Comparison of ENCODE assay signal across 7 cellular contexts in the genomic region with DNA sequence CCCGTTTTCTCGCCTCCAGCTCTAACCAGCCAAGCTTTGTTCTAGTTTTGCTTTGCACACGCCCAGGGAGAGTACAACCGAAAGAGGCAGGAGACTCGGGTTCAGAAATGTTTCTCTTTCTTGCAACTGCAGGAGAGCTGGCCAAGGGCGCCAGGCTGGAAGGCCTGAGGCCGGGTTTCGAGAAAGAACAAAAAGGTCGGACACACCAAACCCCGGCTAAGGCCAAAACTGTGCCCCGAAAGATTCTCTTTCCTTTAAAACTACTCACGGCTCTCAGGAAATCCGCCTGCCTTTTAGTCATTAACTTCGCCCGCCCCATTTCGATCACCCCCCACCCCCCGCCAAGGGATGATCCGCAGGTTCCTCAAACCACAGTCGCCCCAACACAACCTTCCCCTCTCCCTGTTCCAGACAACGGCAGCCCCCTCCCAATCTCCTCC. TPM values are rescaled to one million over a fixed set of nuclear protein-coding genes. Genes with fewer than 3 reads are reported as not detected.
DNase-seq lines count a peak whose midpoint lies in the region; ATAC-seq and TF ChIP-seq lines count a peak whose summit lies in the region.

No MANE protein-coding gene starts in this region.

- peak overlapping the region; percentile 87 for H3K4me3 ChIP-seq in HEK293 (ENCODE audit: low read depth, low read length)

- CTCF ChIA-PET in HEK293 (lab: Yijun Ruan, JAX), result interaction anchor here (0.6 to 2.4 kb wide), 3 partner anchors 12 to 524 kb away, joined by 3 to 11 read pairs (median 3); no protein-coding TSS in a partner anchor
- CTCF ChIA-PET in activated CD8-positive, alpha-beta T cell treated with anti-CD3 and anti-CD28 coated beads, Interleukin-2, amount 10 ng/mL, durations not matched to agents 7 days and 5 days (lab: Charles Lee), result interaction anchor here (0.9 to 2.6 kb wide), 3 partner anchors 9 to 295 kb away, joined by 3 to 7 read pairs (median 4); no protein-coding TSS in a partner anchor

- in situ Hi-C loops in GM13976 (cut with MboI; ENCODE audit: low sequenced_read_pairs, unreplicated experiment), result no loop called here

- H3K4me1 ChIP-seq in HEK293 (ENCODE audit: control insufficient read depth, insufficient read depth, low read length), result no peaks in the 10 kb centered on the region; the same call in 1 of the 2 replicates

- H3K4me1 Mint-ChIP-seq in activated CD8-positive, alpha-beta T cell treated with anti-CD3 and anti-CD28 coated beads, Interleukin-2, amount 10 ng/mL, durations not matched to agents 7 days and 5 days (ENCODE audit: low read depth), result peaks cover 45% of the 10 kb centered on the region
- H3K4me1 Mint-ChIP-seq in endothelial cell (ENCODE audit: unreplicated experiment) (peaks cover 40% of the 10 kb centered on the region), mesothelial cell of epicardium (peaks cover 42% of the 10 kb centered on the region)

- H3K27ac ChIP-seq in HEK293 (ENCODE audit: extremely low read depth, low read depth, low read length), result peak overlapping the region; percentile 95

- TF ChIP-seq CTCF in GM13976 (IDR thresholded peaks at IDR 0.05; ENCODE audit: borderline replicate concordance, control extremely low read depth, extremely low read depth, insufficient read depth, missing control alignments), result no peak
- TF ChIP-seq CTCF in HEK293 (tag by site-specific recombination; IDR thresholded peaks at IDR 0.05), result no peak
- no peak for TF ChIP-seq CTCF in endothelial cell (IDR thresholded peaks at IDR 0.05; ENCODE audit: unreplicated experiment)
- TF ChIP-seq CTCF in mesothelial cell of epicardium (IDR thresholded peaks at IDR 0.05; ENCODE audit: unreplicated experiment), result no peak

- H3K36me3 Mint-ChIP-seq in activated CD8-positive, alpha-beta T cell treated with anti-CD3 and anti-CD28 coated beads, Interleukin-2, amount 10 ng/mL, durations not matched to agents 7 days and 5 days (ENCODE audit: low read depth), result peaks cover 57% of the 10 kb centered on the region
- H3K36me3 Mint-ChIP-seq in endothelial cell (ENCODE audit: low read depth, unreplicated experiment) (peaks cover 27% of the 10 kb centered on the region), mesothelial cell of epicardium (peaks cover 16% of the 10 kb centered on the region)

- no peaks in the 10 kb centered on the region for H3K9me3 ChIP-seq in HEK293 (ENCODE audit: control insufficient read depth, insufficient read depth, low read depth, low read length)

- peak overlapping the region; percentile 99 for H3K4me3 Mint-ChIP-seq in activated CD8-positive, alpha-beta T cell treated with anti-CD3 and anti-CD28 coated beads, Interleukin-2, amount 10 ng/mL, durations not matched to agents 7 days and 5 days
- peak overlapping the region; percentile 98 for H3K4me3 Mint-ChIP-seq in endothelial cell (ENCODE audit: unreplicated experiment)
- H3K4me3 Mint-ChIP-seq in mesothelial cell of epicardium, result peak overlapping the region; percentile 96

- POLR2A ChIA-PET in HEK293 (lab: Yijun Ruan, JAX), result interaction anchor here (0.6 to 2.1 kb wide), 13 partner anchors 10 to 285 kb away, joined by 3 to 13 read pairs (median 5); a partner anchor contains a TSS
- POLR2A ChIA-PET in activated CD8-positive, alpha-beta T cell treated with anti-CD3 and anti-CD28 coated beads, Interleukin-2, amount 10 ng/mL, durations not matched to agents 7 days and 5 days (lab: Charles Lee), result interaction anchor here (0.6 to 3.6 kb wide), 14 partner anchors 9 to 305 kb away, joined by 3 to 33 read pairs (median 4); a partner anchor contains a TSS

- DNase-seq in GM13976 (ENCODE audit: low spot score) (peak; percentile 37), NCI-H146 treated with DMSO at 0.1 percent for 48 hours (lab: John Stamatoyannopoulos, UW; ENCODE audit: unreplicated experiment) (peak; percentile 52), endothelial cell (ENCODE audit: low spot score) (peak; percentile 34), mesothelial cell of epicardium (ENCODE audit: low spot score in 2 of 2, unreplicated experiment in 2 of 2) (peak; percentile 19 to 56)
- peak; percentile 70 for DNase-seq in activated CD8-positive, alpha-beta T cell treated with anti-CD3 and anti-CD28 coated beads, Interleukin-2, amount 10 ng/mL, durations not matched to agents 7 days and 5 days
- DNase-seq in stimulated activated CD8-positive, alpha-beta memory T cell treated with anti-CD3 and anti-CD28 coated beads, Interleukin-4, amount 100 ng/mL, for 1 hour (ENCODE audit: low read depth in 2 of 2, low spot score in 1 of 2), result peak; percentile 10

- ATAC-seq in activated CD8-positive, alpha-beta T cell treated with anti-CD3 and anti-CD28 coated beads, Interleukin-2, amount 10 ng/mL, durations not matched to agents 7 days and 5 days, result peak; percentile 37

- H3K27me3 Mint-ChIP-seq in activated CD8-positive, alpha-beta T cell treated with anti-CD3 and anti-CD28 coated beads, Interleukin-2, amount 10 ng/mL, durations not matched to agents 7 days and 5 days (ENCODE audit: low read depth), result no peaks in the 10 kb centered on the region
- peaks cover 12% of the 10 kb centered on the region for H3K27me3 Mint-ChIP-seq in endothelial cell (ENCODE audit: unreplicated experiment)
- no peaks in the 10 kb centered on the region for H3K27me3 Mint-ChIP-seq in mesothelial cell of epicardium (ENCODE audit: low read depth)

- peaks cover 4 to 35% of the 10 kb centered on the region in 2 experiments; a peak in 1 of 3 replicates for H3K36me3 ChIP-seq in HEK293 (ENCODE audit: control insufficient read depth in 2 of 2, insufficient read depth in 1 of 2, low read length in 2 of 2)

- no peaks in the 10 kb centered on the region for H3K9me3 Mint-ChIP-seq in activated CD8-positive, alpha-beta T cell treated with anti-CD3 and anti-CD28 coated beads, Interleukin-2, amount 10 ng/mL, durations not matched to agents 7 days and 5 days (ENCODE audit: insufficient read depth)
- H3K9me3 Mint-ChIP-seq in endothelial cell (ENCODE audit: unreplicated experiment) (peaks cover 6% of the 10 kb centered on the region), mesothelial cell of epicardium (no peaks in the 10 kb centered on the region)

- peak overlapping the region; percentile 99 for H3K27ac Mint-ChIP-seq in activated CD8-positive, alpha-beta T cell treated with anti-CD3 and anti-CD28 coated beads, Interleukin-2, amount 10 ng/mL, durations not matched to agents 7 days and 5 days
- peak overlapping the region; percentile 95 for H3K27ac Mint-ChIP-seq in endothelial cell (ENCODE audit: unreplicated experiment)
- peak overlapping the region; percentile 99 for H3K27ac Mint-ChIP-seq in mesothelial cell of epicardium

TF ChIP-seq in HEK293, 187 proteins besides CTCF, POLR2A, EP300 and RAD21:
- TF ChIP-seq ZNF335 (tag by site-specific recombination; conservative IDR thresholded peaks at IDR 0.05) (peak; percentile 81), ZNF426 (tag by site-specific recombination; IDR thresholded peaks at IDR 0.05) (no peak)
TF ChIP-seq in HEK293: peak in this region for 1.

RNA-seq across cellular contexts. Expression of a gene that starts 0.6 kb away (rescaled TPM):
- 10 to 100 TPM; 13.6 to 15.0 TPM for total RNA-seq in activated CD8-positive, alpha-beta T cell treated with anti-CD3 and anti-CD28 coated beads, Interleukin-2, amount 10 ng/mL, durations not matched to agents 7 days and 5 days
- total RNA-seq in endothelial cell (ENCODE audit: unreplicated experiment) (16.8 TPM), mesothelial cell of epicardium (15.2 to 15.9 TPM (median 15.5 TPM) in 3 replicates)

RNA-seq across cellular contexts. Expression of a gene that starts 58.3 kb away (rescaled TPM):
- total RNA-seq in activated CD8-positive, alpha-beta T cell treated with anti-CD3 and anti-CD28 coated beads, Interleukin-2, amount 10 ng/mL, durations not matched to agents 7 days and 5 days, result under 1 TPM; 0.47 to 0.55 TPM
- total RNA-seq in endothelial cell (ENCODE audit: unreplicated experiment) (1.9 TPM), mesothelial cell of epicardium (1.6 to 2.1 TPM (median 1.6 TPM) in 3 replicates)

Comparison
In these comparisons a context has a peak if more than half of its experiments do, and no peak if none do; other contexts are left out.
1. Peak in every context shown above with its lines: DNase-seq, ATAC-seq, H3K4me3 ChIP-seq and H3K27ac ChIP-seq.
2. DNase-seq: peak in every context shown above with its lines; median percentile 70 in activated CD8-positive, alpha-beta T cell treated with anti-CD3 and anti-CD28 coated beads, Interleukin-2, amount 10 ng/mL, durations not matched to agents 7 days and 5 days; 52 in NCI-H146 treated with DMSO at 0.1 percent for 48 hours; 38 in mesothelial cell of epicardium; 37 in GM13976; 34 in endothelial cell; 10 in stimulated activated CD8-positive, alpha-beta memory T cell treated with anti-CD3 and anti-CD28 coated beads, Interleukin-4, amount 100 ng/mL, for 1 hour.